19 cellular contexts compared by ENCODE assay signal in genomic region chr7:13414181-13414580, GRCh38.
"Had no signal": no experiment of that assay in that cellular context is flagged by ENCODE, and none has a peak within 500 bp of the region (broad histone marks: within the 10 kb centered on the region; RNA-seq: fewer than 3 reads in every experiment).

No MANE protein-coding gene starts in this region.

- H3K9me3 Mint-ChIP-seq: activated CD8-positive, alpha-beta T cell treated with anti-CD3 and anti-CD28 coated beads for 36 hours; central memory CD8-positive, alpha-beta T cell had no signal

- H3K27me3 Mint-ChIP-seq: activated CD8-positive, alpha-beta T cell treated with anti-CD3 and anti-CD28 coated beads for 36 hours; central memory CD8-positive, alpha-beta T cell; stimulated activated memory B cell treated with anti-CD40 and anti-IgM and Interleukin-4, amounts not matched to agents 10 μg/mL and 1 μg/mL and 100 μg/mL, for 72 hours had no signal

- H3K27ac Mint-ChIP-seq: activated CD8-positive, alpha-beta T cell treated with anti-CD3 and anti-CD28 coated beads for 36 hours; activated naive CD4-positive, alpha-beta T cell treated with anti-CD3 and anti-CD28 coated beads for 36 hours; stimulated activated memory B cell treated with anti-CD40 and anti-IgM and Interleukin-4, amounts not matched to agents 10 μg/mL and 1 μg/mL and 100 μg/mL, for 72 hours; T-helper 2 cell treated with Interferon-gamma antibody and Interleukin-4, amounts not matched to agents 5 μg/mL and 100 μg/mL, for 36 hours had no signal

- H3K4me3 ChIP-seq: left lung, thoracic aorta, upper lobe of left lung had no signal

- H3K36me3 ChIP-seq: brain microvascular endothelial cell, left lung, thoracic aorta, upper lobe of left lung had no signal

- H3K36me3 Mint-ChIP-seq: stimulated activated memory B cell treated with anti-CD40 and anti-IgM and Interleukin-4, amounts not matched to agents 10 μg/mL and 1 μg/mL and 100 μg/mL, for 72 hours had no signal

- DNase-seq: activated CD4-positive, alpha-beta T cell treated with anti-CD3 and anti-CD28 coated beads for 48 hours; activated CD4-positive, CD25-positive, alpha-beta regulatory T cell; activated CD8-positive, alpha-beta T cell treated with anti-CD3 and anti-CD28 coated beads for 36 hours; activated naive CD4-positive, alpha-beta T cell treated with anti-CD3 and anti-CD28 coated beads for 36 hours; activated T-cell treated with anti-CD3 and anti-CD28 coated beads, Interleukin-2, amount 50 U/mL, for 4 hours; anterior cingulate cortex; cortex of kidney; head of caudate nucleus; kidney; left lung; midbrain; stimulated activated CD4-positive, alpha-beta T cell treated with anti-CD3 and anti-CD28 coated beads, Interleukin-4, amount 100 ng/mL, for 4 hours; upper lobe of left lung had no signal

- ATAC-seq: activated CD8-positive, alpha-beta T cell treated with anti-CD3 and anti-CD28 coated beads for 36 hours; activated T-cell treated with anti-CD3 and anti-CD28 coated beads, Interleukin-2, amount 50 U/mL, for 4 hours; sciatic nerve; stimulated activated memory B cell treated with anti-CD40 and anti-IgM and Interleukin-4, amounts not matched to agents 10 μg/mL and 1 μg/mL and 100 μg/mL, for 72 hours had no signal

- H3K9me3 ChIP-seq: thoracic aorta, upper lobe of left lung had no signal

- H3K4me1 ChIP-seq: left lung, upper lobe of left lung had no signal

- H3K4me3 Mint-ChIP-seq: activated CD8-positive, alpha-beta T cell treated with anti-CD3 and anti-CD28 coated beads for 36 hours; activated naive CD4-positive, alpha-beta T cell treated with anti-CD3 and anti-CD28 coated beads for 36 hours; activated T-cell treated with anti-CD3 and anti-CD28 coated beads, Interleukin-2, amount 50 U/mL, for 4 hours; central memory CD8-positive, alpha-beta T cell; stimulated activated memory B cell treated with anti-CD40 and anti-IgM and Interleukin-4, amounts not matched to agents 10 μg/mL and 1 μg/mL and 100 μg/mL, for 72 hours; T-helper 2 cell treated with Interferon-gamma antibody and Interleukin-4, amounts not matched to agents 5 μg/mL and 100 μg/mL, for 36 hours had no signal

- H3K27me3 ChIP-seq: brain microvascular endothelial cell, left lung, upper lobe of left lung had no signal

- H3K4me1 Mint-ChIP-seq: central memory CD8-positive, alpha-beta T cell; stimulated activated memory B cell treated with anti-CD40 and anti-IgM and Interleukin-4, amounts not matched to agents 10 μg/mL and 1 μg/mL and 100 μg/mL, for 72 hours had no signal

- H3K27ac ChIP-seq: brain microvascular endothelial cell, left lung, thoracic aorta, upper lobe of left lung had no signal
